Comparison of ENCODE assay signal across 10 cellular contexts in genomic region chr1:145985129-145985501, GRCh38. TPM values are rescaled to one million over a fixed set of nuclear protein-coding genes. Genes with fewer than 3 reads are reported as not detected.
DNase-seq lines count a peak whose midpoint lies in the region; ATAC-seq and TF ChIP-seq lines count a peak whose summit lies in the region.
"Had no signal": no experiment of that assay in that cellular context is flagged by ENCODE, and none has a peak within 500 bp of the region (broad histone marks: within the 10 kb centered on the region; RNA-seq: fewer than 3 reads in every experiment).

No MANE protein-coding gene starts in this region.

- peak overlapping the region; percentile 22 for H3K27ac ChIP-seq in angular gyrus (ENCODE audit: low read depth, low read length)
- H3K27ac ChIP-seq in lower lobe of right lung = peak overlapping the region; percentile 83
- peak overlapping the region; percentile 58 for H3K27ac ChIP-seq in substantia nigra (ENCODE audit: low read depth, low read length, poor library complexity, severe bottlenecking)

- ATAC-seq in lower lobe of right lung (no peak), GM19467 (IDR thresholded peaks at IDR 0.05; ENCODE audit: unreplicated experiment) (no peak)

- H3K27me3 Mint-ChIP-seq in T-helper 1 cell treated with Interleukin-12 subunit alpha and Interleukin-12 subunit beta and Interleukin-4 antibody, amounts not matched to agents 30 μg/mL and 1 μg/mL, for 36 hours (ENCODE audit: low read depth) = no peaks in the 10 kb centered on the region
- H3K27me3 Mint-ChIP-seq in Calu3 (ENCODE audit: unreplicated experiment) = no peaks in the 10 kb centered on the region

- no TSS peak for BruUV-seq in Calu3 (replicated peaks; lab: Mats Ljungman, UMichigan)

- CTCF ChIA-PET in Calu3 (lab: Charles Lee) (no interaction called here), GM10248 (lab: Yijun Ruan, JAX) (interaction anchor here (2.3 kb wide), 1 partner anchor 22 kb away, joined by 5 read pairs; no protein-coding TSS in a partner anchor)

- no peak for DNase-seq in T-helper 1 cell
- DNase-seq in lower lobe of right lung = no peak
- DNase-seq in substantia nigra (lab: John Stamatoyannopoulos, UW) = no peak
- DNase-seq in Calu3 = no peak
- no peak for DNase-seq in GM10248 (ENCODE audit: extremely low spot score)
- DNase-seq: ACHN; activated CD4-positive, alpha-beta T cell treated with anti-CD3 and anti-CD28 coated beads, Interleukin-2, amount 50 U/mL, for 48 hours had no signal

- TF ChIP-seq CTCF in lower lobe of right lung (IDR thresholded peaks at IDR 0.05) (no peak), Calu3 (IDR thresholded peaks at IDR 0.05; ENCODE audit: unreplicated experiment) (no peak), GM10248 (IDR thresholded peaks at IDR 0.05; ENCODE audit: control extremely low read depth, extremely low read depth, low read depth, missing control alignments) (no peak)

- H3K4me3 ChIP-seq in lower lobe of right lung = peak overlapping the region; percentile 33

- no peaks in the 10 kb centered on the region for H3K36me3 Mint-ChIP-seq in T-helper 1 cell treated with Interleukin-12 subunit alpha and Interleukin-12 subunit beta and Interleukin-4 antibody, amounts not matched to agents 30 μg/mL and 1 μg/mL, for 36 hours (ENCODE audit: low read depth)
- no peaks in the 10 kb centered on the region for H3K36me3 Mint-ChIP-seq in Calu3 (ENCODE audit: insufficient read depth, unreplicated experiment)

- no peaks in the 10 kb centered on the region for H3K9me3 Mint-ChIP-seq in T-helper 1 cell treated with Interleukin-12 subunit alpha and Interleukin-12 subunit beta and Interleukin-4 antibody, amounts not matched to agents 30 μg/mL and 1 μg/mL, for 36 hours
- H3K9me3 Mint-ChIP-seq in Calu3 (ENCODE audit: low read depth, unreplicated experiment) = no peaks in the 10 kb centered on the region

- no peaks in the 10 kb centered on the region for H3K36me3 ChIP-seq in lower lobe of right lung

- POLR2A ChIA-PET in GM10248 (lab: Yijun Ruan, JAX) = interaction anchor here (1.5 kb wide), 1 partner anchor 126 kb away, joined by 5 read pairs; the partner anchor contains the start of gene PIAS3

- H3K27me3 ChIP-seq in lower lobe of right lung (ENCODE audit: low read depth) = no peaks in the 10 kb centered on the region

- H3K4me1 Mint-ChIP-seq in T-helper 1 cell treated with Interleukin-12 subunit alpha and Interleukin-12 subunit beta and Interleukin-4 antibody, amounts not matched to agents 30 μg/mL and 1 μg/mL, for 36 hours (ENCODE audit: low read depth) = peaks cover 56% of the 10 kb centered on the region
- H3K4me1 Mint-ChIP-seq in Calu3 (ENCODE audit: low read depth, unreplicated experiment) = peaks cover 24% of the 10 kb centered on the region

- no peaks in the 10 kb centered on the region for H3K9me3 ChIP-seq in lower lobe of right lung

- H3K4me1 ChIP-seq in lower lobe of right lung = peaks cover 76% of the 10 kb centered on the region

- peak overlapping the region; percentile 40 for H3K4me3 Mint-ChIP-seq in T-helper 1 cell treated with Interleukin-12 subunit alpha and Interleukin-12 subunit beta and Interleukin-4 antibody, amounts not matched to agents 30 μg/mL and 1 μg/mL, for 36 hours
- H3K4me3 Mint-ChIP-seq in Calu3 (ENCODE audit: low read depth, unreplicated experiment) = no peak overlapping the region

- H3K27ac Mint-ChIP-seq in T-helper 1 cell treated with Interleukin-12 subunit alpha and Interleukin-12 subunit beta and Interleukin-4 antibody, amounts not matched to agents 30 μg/mL and 1 μg/mL, for 36 hours = peak overlapping the region; percentile 74
- H3K27ac Mint-ChIP-seq in Calu3 (ENCODE audit: unreplicated experiment) = no peak overlapping the region

- intact Hi-C loops in lower lobe of right lung (cut with DNase I) = no loop called here
- intact Hi-C loops in Calu3 (cut with micrococcal nuclease; ENCODE audit: unreplicated experiment) = no loop called here

RNA-seq across cellular contexts. Expression of gene TXNIP, which starts 11.3 kb away (rescaled TPM):
- total RNA-seq in lower lobe of right lung (1,554 TPM), Calu3 (2022) (18.5 and 27.3 TPM in 2 replicates)

RNA-seq across cellular contexts. Expression of gene POLR3GL, which starts 20.6 kb away (rescaled TPM):
- total RNA-seq in lower lobe of right lung (25.4 TPM), Calu3 (2022) (9.9 and 11.5 TPM in 2 replicates)

RNA-seq across cellular contexts. Expression of gene ANKRD34A, which starts 20.7 kb away (rescaled TPM):
- total RNA-seq in lower lobe of right lung (0.41 TPM), Calu3 (2022) (0.19 and 0.27 TPM in 2 replicates)

RNA-seq across cellular contexts. Expression of gene LIX1L, which starts 27.3 kb away (rescaled TPM):
- total RNA-seq in lower lobe of right lung (30.9 TPM), Calu3 (2022) (6.3 and 7.2 TPM in 2 replicates)

RNA-seq across cellular contexts. Expression of gene HJV, which starts 36.4 kb away (rescaled TPM):
- not detected for total RNA-seq in lower lobe of right lung
- not detected in 2 replicates for total RNA-seq in Calu3 (2022)

Comparison
In these comparisons a context has a peak if more than half of its experiments do, and no peak if none do; other contexts are left out.
1. H3K27ac ChIP-seq: peak in every context shown above with its lines; median percentile 83 in lower lobe of right lung; 58 in substantia nigra; 22 in angular gyrus.
2. RNA of gene TXNIP, which starts 11.3 kb away (total RNA-seq): 1,554 TPM in lower lobe of right lung (single experiment); 18.5 to 27.3 TPM in Calu3; every median in the first group is over 10 times any median in the second.